ENCODE assay signal across 23 cellular contexts in the genomic region with DNA sequence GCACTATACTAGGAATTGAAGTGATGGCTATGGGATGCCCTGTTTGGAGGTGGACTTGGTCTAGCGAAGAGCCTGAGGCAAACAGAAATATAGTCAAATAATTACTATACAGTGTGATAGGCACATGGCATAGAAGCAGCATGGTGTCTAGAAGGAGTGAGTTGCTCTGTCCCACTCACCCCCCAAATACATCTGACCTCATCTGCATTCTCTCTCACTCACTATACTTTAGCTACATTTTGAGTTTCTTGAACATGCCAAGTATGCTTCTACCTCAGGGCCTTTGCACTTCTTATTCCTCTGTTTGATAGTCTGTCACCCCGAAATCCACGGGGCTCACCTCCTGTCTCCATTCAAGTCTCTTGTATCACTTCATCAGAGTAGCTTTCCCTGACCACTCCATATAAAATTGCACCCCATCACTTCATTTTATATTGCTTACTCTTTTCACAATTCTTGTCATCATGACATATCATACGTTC.
"Had no signal": no experiment of that assay in that cellular context is flagged by ENCODE, and none has a peak within 500 bp of the region (broad histone marks: within the 10 kb centered on the region; RNA-seq: fewer than 3 reads in every experiment).

No MANE protein-coding gene starts in this region.

- ATAC-seq: effector memory CD8-positive, alpha-beta T cell; esophagus mucosa; gastrocnemius medialis; heart right ventricle; left cardiac atrium; left lung; left ventricle myocardium superior; lower lobe of right lung; mucosa of descending colon had no signal

- H3K4me3 ChIP-seq: colonic mucosa, esophagus squamous epithelium, gastrocnemius medialis, heart right ventricle, left lung, lower lobe of right lung, mucosa of descending colon had no signal

- H3K27me3 ChIP-seq: colonic mucosa had no signal

- H3K9me3 ChIP-seq: colonic mucosa, esophagus squamous epithelium, gastrocnemius medialis, heart right ventricle, left lung, lower lobe of right lung, mucosa of descending colon had no signal

- H3K27ac Mint-ChIP-seq: dendritic cell treated with granulocyte-macrophage colony-stimulating factor and Interleukin-4, amounts not matched to agents 40 ng/mL and 50 ng/mL, for 4 days; effector memory CD8-positive, alpha-beta T cell; endodermal cell had no signal

- H3K9me3 Mint-ChIP-seq: dendritic cell treated with granulocyte-macrophage colony-stimulating factor and Interleukin-4, amounts not matched to agents 40 ng/mL and 50 ng/mL, for 4 days; effector memory CD8-positive, alpha-beta T cell; endodermal cell; mesothelial cell of epicardium had no signal

- H3K4me3 Mint-ChIP-seq: dendritic cell treated with granulocyte-macrophage colony-stimulating factor and Interleukin-4, amounts not matched to agents 40 ng/mL and 50 ng/mL, for 4 days; effector memory CD8-positive, alpha-beta T cell; endodermal cell; mesothelial cell of epicardium had no signal

- H3K27ac ChIP-seq: colonic mucosa, epithelial cell of prostate, esophagus squamous epithelium, gastrocnemius medialis, heart right ventricle, left lung, lower lobe of right lung had no signal

- DNase-seq: colonic mucosa; cortex of kidney; effector CD8-positive, alpha-beta T cell; effector memory CD8-positive, alpha-beta T cell; endodermal cell; erythroblast; esophagus squamous epithelium; foreskin fibroblast; foreskin melanocyte; gastrocnemius medialis; glutamatergic neuron; head of caudate nucleus; heart right ventricle; hippocampal formation; left cardiac atrium; left lung; left ventricle myocardium superior; lower lobe of right lung; mucosa of descending colon had no signal

- H3K36me3 ChIP-seq: colonic mucosa, esophagus squamous epithelium, gastrocnemius medialis, left lung, lower lobe of right lung had no signal

- H3K36me3 Mint-ChIP-seq: mesothelial cell of epicardium had no signal
